In the genomic region with DNA sequence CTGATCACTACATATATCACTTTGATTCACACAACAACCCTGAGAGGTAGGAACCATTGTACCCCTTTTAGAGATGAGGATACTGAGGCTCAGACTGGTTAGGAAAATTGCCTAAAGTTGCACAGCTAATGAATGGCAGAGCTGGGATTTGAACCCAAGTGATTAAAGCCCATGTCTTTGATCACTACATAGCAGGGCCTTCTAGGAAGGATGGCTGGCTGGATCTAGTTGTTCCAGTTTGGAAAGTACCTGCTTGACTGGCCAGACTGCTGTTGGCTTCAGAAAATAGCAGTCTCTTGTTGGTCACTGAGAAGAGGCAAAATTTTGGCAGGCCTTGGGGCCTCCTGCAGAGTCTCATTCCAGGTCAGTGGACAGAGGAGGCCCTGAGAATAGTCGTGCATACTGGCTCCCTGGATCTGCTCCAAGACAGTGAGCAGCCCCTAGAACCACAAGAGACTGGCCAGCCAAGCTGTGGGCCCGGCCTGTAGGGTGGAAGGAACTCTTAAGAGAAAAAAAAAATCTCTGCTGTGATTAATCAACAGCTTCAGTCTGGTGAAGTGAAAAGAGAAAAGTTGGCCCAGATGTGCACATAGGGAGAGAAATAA, we compare ENCODE assay signal across 10 cellular contexts. TPM values are rescaled to one million over a fixed set of nuclear protein-coding genes. Genes with fewer than 3 reads are reported as not detected.
DNase-seq lines count a peak whose midpoint lies in the region; ATAC-seq and TF ChIP-seq lines count a peak whose summit lies in the region.
"Had no signal": no experiment of that assay in that cellular context is flagged by ENCODE, and none has a peak within 500 bp of the region (broad histone marks: within the 10 kb centered on the region; RNA-seq: fewer than 3 reads in every experiment).

No MANE protein-coding gene starts in this region.

- H3K36me3 ChIP-seq in HCT116 (ENCODE audit: control insufficient read depth in 1 of 2, insufficient read depth in 2 of 2, low read length in 2 of 2) (peaks cover 3 to 14% of the 10 kb centered on the region in 2 experiments; a peak in 1 of 4 replicates), hepatocyte (replicated peaks; ENCODE audit: insufficient read depth, low read depth) (no peaks in the 10 kb centered on the region), sigmoid colon (peaks cover 0 to 12% (median 0%) of the 10 kb centered on the region in 4 donors), A673 (ENCODE audit: insufficient read depth, low read length, poor library complexity, severe bottlenecking) (no peaks in the 10 kb centered on the region)

- H3K27ac Mint-ChIP-seq in natural killer cell treated with Interleukin-12 subunit alpha and Interleukin-12 subunit beta and Interleukin-15 and Interleukin-18, amount 100 ng/mL, for 72 hours = peak overlapping the region in 1 of 2 donors; percentile 48

- in situ Hi-C loops in astrocyte of the cerebellum (cut with HindIII; ENCODE audit: low sequenced_read_pairs) = no loop called here

- TF ChIP-seq RAD21 in HCT116 (IDR thresholded peaks at IDR 0.05; ENCODE audit: low read depth) = no peak

- peaks cover 9% of the 10 kb centered on the region for H3K36me3 Mint-ChIP-seq in natural killer cell treated with Interleukin-12 subunit alpha and Interleukin-12 subunit beta and Interleukin-15 and Interleukin-18, amount 100 ng/mL, for 72 hours

- intact Hi-C loops in HCT116 (cut with micrococcal nuclease) (no loop called here), sigmoid colon (cut with DNase I) (no loop called here), A673 (cut with micrococcal nuclease; ENCODE audit: unreplicated experiment) (no loop called here)

- POLR2A ChIA-PET in HCT116 (lab: Charles Lee) (no interaction called here), A673 (lab: Charles Lee; ENCODE audit: low non-redundant PET) (no interaction called here)

- H3K4me1 Mint-ChIP-seq in natural killer cell treated with Interleukin-12 subunit alpha and Interleukin-12 subunit beta and Interleukin-15 and Interleukin-18, amount 100 ng/mL, for 72 hours (ENCODE audit: low read depth in 2 of 2) = peaks cover 0 to 8% of the 10 kb centered on the region in 2 donors

- H4K20me1 ChIP-seq in HCT116 (ENCODE audit: insufficient read depth) = no peaks in the 10 kb centered on the region
- no peaks in the 10 kb centered on the region for H4K20me1 ChIP-seq in hepatocyte (ENCODE audit: insufficient read depth, poor library complexity, severe bottlenecking)

- H3K9me3 Mint-ChIP-seq in natural killer cell treated with Interleukin-12 subunit alpha and Interleukin-12 subunit beta and Interleukin-15 and Interleukin-18, amount 100 ng/mL, for 72 hours = no peaks in the 10 kb centered on the region
- H3K9me3 Mint-ChIP-seq: immature natural killer cell had no signal

- H3K9ac ChIP-seq in HCT116 (ENCODE audit: low read length) = peak overlapping the region; percentile 13

- no peaks in the 10 kb centered on the region for H3K27me3 Mint-ChIP-seq in natural killer cell treated with Interleukin-12 subunit alpha and Interleukin-12 subunit beta and Interleukin-15 and Interleukin-18, amount 100 ng/mL, for 72 hours

- CTCF ChIA-PET in HCT116 (lab: Charles Lee) (interaction anchor here (2.2 kb wide), 1 partner anchor 17 kb away, joined by 6 read pairs; the partner anchor contains the start of gene PPARD), A673 (lab: Charles Lee) (no interaction called here)

- peak; percentile 37; the same call in 1 of the 2 replicates for ATAC-seq in HCT116
- no peak for ATAC-seq in natural killer cell treated with Interleukin-12 subunit alpha and Interleukin-12 subunit beta and Interleukin-15 and Interleukin-18, amount 100 ng/mL, for 72 hours
- no peak for ATAC-seq in GM18867 (IDR thresholded peaks at IDR 0.05; ENCODE audit: unreplicated experiment)

- TF ChIP-seq POLR2A in HCT116 (IDR thresholded peaks at IDR 0.05; ENCODE audit: borderline replicate concordance, extremely low read depth, insufficient read depth, insufficient read length) (no peak), sigmoid colon (IDR thresholded peaks at IDR 0.05) (no peak)

- H3K4me2 ChIP-seq in HCT116 (ENCODE audit: low read length) = peak overlapping the region; percentile 40
- H3K4me2 ChIP-seq in hepatocyte = no peak overlapping the region

- H3K4me3 Mint-ChIP-seq in natural killer cell treated with Interleukin-12 subunit alpha and Interleukin-12 subunit beta and Interleukin-15 and Interleukin-18, amount 100 ng/mL, for 72 hours = no peak overlapping the region
- H3K4me3 Mint-ChIP-seq: immature natural killer cell had no signal

- 49% methylated on average over 2 of the region's 2 CpGs for WGBS in hepatocyte (ENCODE audit: low lambda C conversion rate, missing lambda C conversion rate)
- 52 to 64% methylated on average over 2 of the region's 2 CpGs for WGBS in sigmoid colon, 2 donors

- H3K4me3 ChIP-seq in HCT116 (replicated peaks in 1 of 2; ENCODE audit: low read depth in 1 of 2, low read length in 2 of 2) (no peak overlapping the region), astrocyte of the cerebellum (ENCODE audit: low read depth, low read length) (no peak overlapping the region), hepatocyte (no peak overlapping the region), sigmoid colon (no peak overlapping the region), A673 (ENCODE audit: low read depth, low read length, poor library complexity, severe bottlenecking) (no peak overlapping the region)

- H2AFZ ChIP-seq in HCT116 (ENCODE audit: low read depth, low read length, poor library complexity, severe bottlenecking) (no peak overlapping the region), hepatocyte (no peak overlapping the region)

- no peaks in the 10 kb centered on the region for H3K9me2 ChIP-seq in HCT116 (ENCODE audit: insufficient read depth)
- no peaks in the 10 kb centered on the region for H3K9me2 ChIP-seq in hepatocyte (replicated peaks; ENCODE audit: insufficient read depth)

- peak overlapping the region; percentile 40 for H3K27ac ChIP-seq in HCT116 (ENCODE audit: low read depth, low read length)
- peak overlapping the region; percentile 59 for H3K27ac ChIP-seq in hepatocyte
- H3K27ac ChIP-seq in sigmoid colon = peak overlapping the region; percentile 31 to 75 (median 61)
- no peak overlapping the region for H3K27ac ChIP-seq in A673 (ENCODE audit: low read depth, low read length, poor library complexity, severe bottlenecking)

- H3K27me3 ChIP-seq in HCT116 (ENCODE audit: insufficient read depth, low read length) (no peaks in the 10 kb centered on the region), hepatocyte (no peaks in the 10 kb centered on the region), sigmoid colon (no peaks in the 10 kb centered on the region), A673 (replicated peaks; ENCODE audit: insufficient read depth, low read depth, low read length, poor library complexity) (no peaks in the 10 kb centered on the region)

- DNase-seq in HCT116 (ENCODE audit: low read depth, low spot score) (no peak), astrocyte of the cerebellum (ENCODE audit: low read depth) (peak; percentile 100), hepatocyte (ENCODE audit: low spot score) (no peak), sigmoid colon (peak; percentile 83), A673 (ENCODE audit: low spot score) (no peak), SKM-1 (lab: John Stamatoyannopoulos, UW; ENCODE audit: unreplicated experiment) (no peak)
- DNase-seq in natural killer cell treated with Interleukin-12 subunit alpha and Interleukin-12 subunit beta and Interleukin-15 and Interleukin-18, amount 100 ng/mL, for 72 hours (ENCODE audit: low spot score) = no peak
- DNase-seq: immature natural killer cell; stimulated activated CD8-positive, alpha-beta memory T cell treated with anti-CD3 and anti-CD28 coated beads, Interleukin-4, amount 100 ng/mL, for 48 hours had no signal

- RAD21 ChIA-PET in HCT116 (lab: Charles Lee; ENCODE audit: low non-redundant PET in 1 of 2, low total read pairs in 2 of 2, uncharacterized antibody in 2 of 2, unreplicated experiment in 2 of 2) = interaction anchor here in 1 of 2 experiments (1.9 kb wide), 1 partner anchor 9 kb away, joined by 4 read pairs; no protein-coding TSS in a partner anchor

- TF ChIP-seq EP300 in sigmoid colon (IDR thresholded peaks at IDR 0.05) = no peak

- TF ChIP-seq CTCF in HCT116 (IDR thresholded peaks at IDR 0.05 in 2 of 3, conservative IDR thresholded peaks at IDR 0.05 in 1 of 3; ENCODE audit: borderline replicate concordance in 1 of 3, insufficient read depth in 1 of 3, low read depth in 2 of 3, low read length in 2 of 3) (no peak), astrocyte of the cerebellum (IDR thresholded peaks at IDR 0.05; ENCODE audit: low read depth, low read length, missing control alignments) (no peak), hepatocyte (IDR thresholded peaks at IDR 0.05; ENCODE audit: poor library complexity) (no peak), sigmoid colon (IDR thresholded peaks at IDR 0.05) (no peak), A673 (conservative IDR thresholded peaks at IDR 0.05; ENCODE audit: low read depth, low read length) (no peak)

- H3K4me1 ChIP-seq in HCT116 (ENCODE audit: control insufficient read depth in 1 of 2, insufficient read depth in 2 of 2, low read length in 2 of 2) = peaks cover 39 to 63% of the 10 kb centered on the region in 2 experiments
- peaks cover 19% of the 10 kb centered on the region for H3K4me1 ChIP-seq in hepatocyte (ENCODE audit: insufficient read depth)
- H3K4me1 ChIP-seq in sigmoid colon = peaks cover 0 to 70% (median 57%) of the 10 kb centered on the region in 4 donors
- H3K4me1 ChIP-seq in A673 (ENCODE audit: insufficient read depth, low read length, poor library complexity, severe bottlenecking) = peaks cover 14% of the 10 kb centered on the region

- BruUV-seq in HCT116 (replicated peaks; lab: Mats Ljungman, UMichigan) = no TSS peak
- BruUV-seq in A673 (replicated peaks; lab: Mats Ljungman, UMichigan) = no TSS peak

- H3K79me2 ChIP-seq in HCT116 (ENCODE audit: insufficient read depth, low read length) (peaks cover 55% of the 10 kb centered on the region), hepatocyte (peaks cover 27% of the 10 kb centered on the region)

- H3K9me3 ChIP-seq in HCT116 (ENCODE audit: control insufficient read depth in 1 of 2, insufficient read depth in 1 of 2, low read depth in 1 of 2, low read length in 2 of 2) = no peaks in the 10 kb centered on the region
- H3K9me3 ChIP-seq in hepatocyte (ENCODE audit: low read depth) = no peaks in the 10 kb centered on the region
- no peaks in the 10 kb centered on the region for H3K9me3 ChIP-seq in sigmoid colon
- no peaks in the 10 kb centered on the region for H3K9me3 ChIP-seq in A673 (ENCODE audit: low read depth, low read length, poor library complexity, severe bottlenecking)

TF ChIP-seq in HCT116, 20 proteins besides CTCF, POLR2A, EP300 and RAD21 (continues in another document):
- TF ChIP-seq SRF (IDR thresholded peaks at IDR 0.05; ENCODE audit: low read depth) (no peak), ELF1 (IDR thresholded peaks at IDR 0.05; ENCODE audit: borderline replicate concordance, low read depth) (no peak)

RNA-seq across cellular contexts. Expression of gene PPARD, which starts 17.5 kb away (rescaled TPM):
- total RNA-seq in HCT116 (2021; ENCODE audit: unreplicated experiment) = 38.4 TPM
- 49.8 and 55.1 TPM in 2 replicates for polyA plus RNA-seq in HCT116 (2012)
- total RNA-seq in hepatocyte = 7.6 and 9.1 TPM in 2 replicates
- polyA plus RNA-seq in hepatocyte = 17.4 and 20.4 TPM in 2 replicates
- 10 to 100 TPM in 1 of 4 donors, 1 to 10 TPM in 3; 5.8 to 16.8 (median 8.5) TPM for total RNA-seq in sigmoid colon
- polyA plus RNA-seq in sigmoid colon = 10 to 100 TPM; 22.8 to 75.4 (median 31.5) TPM
- 10 to 100 TPM; 19.6 to 19.9 TPM for total RNA-seq in natural killer cell treated with Interleukin-12 subunit alpha and Interleukin-12 subunit beta and Interleukin-15 and Interleukin-18, amount 100 ng/mL, for 72 hours
- 13.8 and 15.4 TPM in 2 replicates for total RNA-seq in A673 (2021)

Comparison
In these comparisons a context has a peak if more than half of its experiments do, and no peak if none do; other contexts are left out.
1. DNase-seq: peak in astrocyte of the cerebellum (single experiment) and sigmoid colon (single experiment); none in HCT116 (single experiment), hepatocyte (single experiment), natural killer cell treated with Interleukin-12 subunit alpha and Interleukin-12 subunit beta and Interleukin-15 and Interleukin-18, amount 100 ng/mL, for 72 hours (single experiment), A673 (single experiment) and SKM-1 (single experiment).